ENCODE assay signal across 1 cellular context in the genomic region with DNA sequence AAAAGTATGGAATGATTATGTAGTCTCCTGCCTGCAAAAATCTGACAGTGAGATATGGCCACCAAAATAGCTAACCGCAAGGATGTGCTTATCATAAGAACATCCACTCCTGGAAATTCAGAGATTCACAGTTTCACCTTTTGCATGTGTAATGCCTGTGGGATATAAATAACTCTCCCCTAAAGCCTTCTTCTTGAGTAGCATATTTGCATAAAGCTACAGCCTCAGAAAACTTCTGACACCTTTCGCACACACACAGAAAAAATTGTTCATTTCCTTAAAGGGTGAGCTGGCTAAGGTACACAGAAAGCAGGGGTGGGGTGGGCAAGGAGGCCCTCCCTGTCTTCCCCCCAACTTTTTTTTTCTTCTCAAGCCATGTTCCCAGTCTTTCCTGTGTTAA.
TF ChIP-seq lines count a peak whose summit lies in the region.

No MANE protein-coding gene starts in this region.

TF ChIP-seq in K562, 482 proteins besides CTCF, POLR2A, EP300 and RAD21 (continued from another document and continues in another):
- TF ChIP-seq ELF4 (CRISPR knock-in tag; IDR thresholded peaks at IDR 0.05) (no peak), ARID2 (IDR thresholded peaks at IDR 0.05) (no peak), STAT5A (IDR thresholded peaks at IDR 0.05; ENCODE audit: borderline replicate concordance, low read length) (0 out of 2 replicates have a peak, but pooled peaks have one; percentile 11), TAL1 (IDR thresholded peaks at IDR 0.05) (peak; percentile 51; the same call in 1 of the 2 replicates), ESRRA (IDR thresholded peaks at IDR 0.05; ENCODE audit: borderline replicate concordance, low read depth) (peak; percentile 59; the same call in 1 of the 2 replicates), PRMT5 (CRISPR knock-in tag; IDR thresholded peaks at IDR 0.05) (no peak), TBL1XR1 (IDR thresholded peaks at IDR 0.05; ENCODE audit: low read length in 2 of 2) (peak in 1 of 2 experiments; percentile 41; a peak in 1 of 4 replicates), FOXA1 (IDR thresholded peaks at IDR 0.05; ENCODE audit: borderline replicate concordance) (no peak), CBFA2T3 (IDR thresholded peaks at IDR 0.05) (peak; percentile 80), ZFP36 (IDR thresholded peaks at IDR 0.05; ENCODE audit: low read depth, low read length, partially characterized antibody) (no peak), MCM3 (IDR thresholded peaks at IDR 0.05) (no peak), RCOR1 (IDR thresholded peaks at IDR 0.05; ENCODE audit: borderline replicate concordance in 1 of 2, low read depth in 2 of 2, low read length in 2 of 2) (peak in 1 of 2 experiments; percentile 89; a peak in 2 of 4 replicates), KAT2B (IDR thresholded peaks at IDR 0.05; ENCODE audit: low read depth, low read length) (no peak), ZNF133 (CRISPR knock-in tag; IDR thresholded peaks at IDR 0.05) (no peak), TCF3 (CRISPR knock-in tag; IDR thresholded peaks at IDR 0.05) (peak; percentile 47; the same call in 1 of the 2 replicates), FUS (optimal IDR thresholded peaks at IDR 0.05; ENCODE audit: low read depth, low read length) (no peak), PKNOX1 (IDR thresholded peaks at IDR 0.05) (peak; percentile 72), SOX6 (IDR thresholded peaks at IDR 0.05) (0 out of 2 replicates have a peak, but pooled peaks have one; percentile 13), HDAC1 (IDR thresholded peaks at IDR 0.05) (peak in 1 of 2 experiments; percentile 56; a peak in 1 of 4 replicates), NCOR1 (IDR thresholded peaks at IDR 0.05) (peak; percentile 49), MEF2D (tag; conservative IDR thresholded peaks at IDR 0.05; ENCODE audit: low read depth) (peak; percentile 86), FOSL1 (tag; conservative IDR thresholded peaks at IDR 0.05) (0 out of 2 replicates have a peak, but pooled peaks have one; percentile 25)
- TF ChIP-seq, protein P1, sequence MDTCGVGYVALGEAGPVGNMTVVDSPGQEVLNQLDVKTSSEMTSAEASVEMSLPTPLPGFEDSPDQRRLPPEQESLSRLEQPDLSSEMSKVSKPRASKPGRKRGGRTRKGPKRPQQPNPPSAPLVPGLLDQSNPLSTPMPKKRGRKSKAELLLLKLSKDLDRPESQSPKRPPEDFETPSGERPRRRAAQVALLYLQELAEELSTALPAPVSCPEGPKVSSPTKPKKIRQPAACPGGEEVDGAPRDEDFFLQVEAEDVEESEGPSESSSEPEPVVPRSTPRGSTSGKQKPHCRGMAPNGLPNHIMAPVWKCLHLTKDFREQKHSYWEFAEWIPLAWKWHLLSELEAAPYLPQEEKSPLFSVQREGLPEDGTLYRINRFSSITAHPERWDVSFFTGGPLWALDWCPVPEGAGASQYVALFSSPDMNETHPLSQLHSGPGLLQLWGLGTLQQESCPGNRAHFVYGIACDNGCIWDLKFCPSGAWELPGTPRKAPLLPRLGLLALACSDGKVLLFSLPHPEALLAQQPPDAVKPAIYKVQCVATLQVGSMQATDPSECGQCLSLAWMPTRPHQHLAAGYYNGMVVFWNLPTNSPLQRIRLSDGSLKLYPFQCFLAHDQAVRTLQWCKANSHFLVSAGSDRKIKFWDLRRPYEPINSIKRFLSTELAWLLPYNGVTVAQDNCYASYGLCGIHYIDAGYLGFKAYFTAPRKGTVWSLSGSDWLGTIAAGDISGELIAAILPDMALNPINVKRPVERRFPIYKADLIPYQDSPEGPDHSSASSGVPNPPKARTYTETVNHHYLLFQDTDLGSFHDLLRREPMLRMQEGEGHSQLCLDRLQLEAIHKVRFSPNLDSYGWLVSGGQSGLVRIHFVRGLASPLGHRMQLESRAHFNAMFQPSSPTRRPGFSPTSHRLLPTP (IDR thresholded peaks at IDR 0.05; ENCODE audit: borderline replicate concordance, extremely low read depth, insufficient read length): no peak
- TF ChIP-seq, protein P2, sequence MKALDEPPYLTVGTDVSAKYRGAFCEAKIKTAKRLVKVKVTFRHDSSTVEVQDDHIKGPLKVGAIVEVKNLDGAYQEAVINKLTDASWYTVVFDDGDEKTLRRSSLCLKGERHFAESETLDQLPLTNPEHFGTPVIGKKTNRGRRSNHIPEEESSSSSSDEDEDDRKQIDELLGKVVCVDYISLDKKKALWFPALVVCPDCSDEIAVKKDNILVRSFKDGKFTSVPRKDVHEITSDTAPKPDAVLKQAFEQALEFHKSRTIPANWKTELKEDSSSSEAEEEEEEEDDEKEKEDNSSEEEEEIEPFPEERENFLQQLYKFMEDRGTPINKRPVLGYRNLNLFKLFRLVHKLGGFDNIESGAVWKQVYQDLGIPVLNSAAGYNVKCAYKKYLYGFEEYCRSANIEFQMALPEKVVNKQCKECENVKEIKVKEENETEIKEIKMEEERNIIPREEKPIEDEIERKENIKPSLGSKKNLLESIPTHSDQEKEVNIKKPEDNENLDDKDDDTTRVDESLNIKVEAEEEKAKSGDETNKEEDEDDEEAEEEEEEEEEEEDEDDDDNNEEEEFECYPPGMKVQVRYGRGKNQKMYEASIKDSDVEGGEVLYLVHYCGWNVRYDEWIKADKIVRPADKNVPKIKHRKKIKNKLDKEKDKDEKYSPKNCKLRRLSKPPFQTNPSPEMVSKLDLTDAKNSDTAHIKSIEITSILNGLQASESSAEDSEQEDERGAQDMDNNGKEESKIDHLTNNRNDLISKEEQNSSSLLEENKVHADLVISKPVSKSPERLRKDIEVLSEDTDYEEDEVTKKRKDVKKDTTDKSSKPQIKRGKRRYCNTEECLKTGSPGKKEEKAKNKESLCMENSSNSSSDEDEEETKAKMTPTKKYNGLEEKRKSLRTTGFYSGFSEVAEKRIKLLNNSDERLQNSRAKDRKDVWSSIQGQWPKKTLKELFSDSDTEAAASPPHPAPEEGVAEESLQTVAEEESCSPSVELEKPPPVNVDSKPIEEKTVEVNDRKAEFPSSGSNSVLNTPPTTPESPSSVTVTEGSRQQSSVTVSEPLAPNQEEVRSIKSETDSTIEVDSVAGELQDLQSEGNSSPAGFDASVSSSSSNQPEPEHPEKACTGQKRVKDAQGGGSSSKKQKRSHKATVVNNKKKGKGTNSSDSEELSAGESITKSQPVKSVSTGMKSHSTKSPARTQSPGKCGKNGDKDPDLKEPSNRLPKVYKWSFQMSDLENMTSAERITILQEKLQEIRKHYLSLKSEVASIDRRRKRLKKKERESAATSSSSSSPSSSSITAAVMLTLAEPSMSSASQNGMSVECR (CRISPR knock-in tag; IDR thresholded peaks at IDR 0.05): no peak
- TF ChIP-seq, protein P3, sequence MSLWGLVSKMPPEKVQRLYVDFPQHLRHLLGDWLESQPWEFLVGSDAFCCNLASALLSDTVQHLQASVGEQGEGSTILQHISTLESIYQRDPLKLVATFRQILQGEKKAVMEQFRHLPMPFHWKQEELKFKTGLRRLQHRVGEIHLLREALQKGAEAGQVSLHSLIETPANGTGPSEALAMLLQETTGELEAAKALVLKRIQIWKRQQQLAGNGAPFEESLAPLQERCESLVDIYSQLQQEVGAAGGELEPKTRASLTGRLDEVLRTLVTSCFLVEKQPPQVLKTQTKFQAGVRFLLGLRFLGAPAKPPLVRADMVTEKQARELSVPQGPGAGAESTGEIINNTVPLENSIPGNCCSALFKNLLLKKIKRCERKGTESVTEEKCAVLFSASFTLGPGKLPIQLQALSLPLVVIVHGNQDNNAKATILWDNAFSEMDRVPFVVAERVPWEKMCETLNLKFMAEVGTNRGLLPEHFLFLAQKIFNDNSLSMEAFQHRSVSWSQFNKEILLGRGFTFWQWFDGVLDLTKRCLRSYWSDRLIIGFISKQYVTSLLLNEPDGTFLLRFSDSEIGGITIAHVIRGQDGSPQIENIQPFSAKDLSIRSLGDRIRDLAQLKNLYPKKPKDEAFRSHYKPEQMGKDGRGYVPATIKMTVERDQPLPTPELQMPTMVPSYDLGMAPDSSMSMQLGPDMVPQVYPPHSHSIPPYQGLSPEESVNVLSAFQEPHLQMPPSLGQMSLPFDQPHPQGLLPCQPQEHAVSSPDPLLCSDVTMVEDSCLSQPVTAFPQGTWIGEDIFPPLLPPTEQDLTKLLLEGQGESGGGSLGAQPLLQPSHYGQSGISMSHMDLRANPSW (CRISPR knock-in tag; IDR thresholded peaks at IDR 0.05): no peak
- TF ChIP-seq, protein P4, sequence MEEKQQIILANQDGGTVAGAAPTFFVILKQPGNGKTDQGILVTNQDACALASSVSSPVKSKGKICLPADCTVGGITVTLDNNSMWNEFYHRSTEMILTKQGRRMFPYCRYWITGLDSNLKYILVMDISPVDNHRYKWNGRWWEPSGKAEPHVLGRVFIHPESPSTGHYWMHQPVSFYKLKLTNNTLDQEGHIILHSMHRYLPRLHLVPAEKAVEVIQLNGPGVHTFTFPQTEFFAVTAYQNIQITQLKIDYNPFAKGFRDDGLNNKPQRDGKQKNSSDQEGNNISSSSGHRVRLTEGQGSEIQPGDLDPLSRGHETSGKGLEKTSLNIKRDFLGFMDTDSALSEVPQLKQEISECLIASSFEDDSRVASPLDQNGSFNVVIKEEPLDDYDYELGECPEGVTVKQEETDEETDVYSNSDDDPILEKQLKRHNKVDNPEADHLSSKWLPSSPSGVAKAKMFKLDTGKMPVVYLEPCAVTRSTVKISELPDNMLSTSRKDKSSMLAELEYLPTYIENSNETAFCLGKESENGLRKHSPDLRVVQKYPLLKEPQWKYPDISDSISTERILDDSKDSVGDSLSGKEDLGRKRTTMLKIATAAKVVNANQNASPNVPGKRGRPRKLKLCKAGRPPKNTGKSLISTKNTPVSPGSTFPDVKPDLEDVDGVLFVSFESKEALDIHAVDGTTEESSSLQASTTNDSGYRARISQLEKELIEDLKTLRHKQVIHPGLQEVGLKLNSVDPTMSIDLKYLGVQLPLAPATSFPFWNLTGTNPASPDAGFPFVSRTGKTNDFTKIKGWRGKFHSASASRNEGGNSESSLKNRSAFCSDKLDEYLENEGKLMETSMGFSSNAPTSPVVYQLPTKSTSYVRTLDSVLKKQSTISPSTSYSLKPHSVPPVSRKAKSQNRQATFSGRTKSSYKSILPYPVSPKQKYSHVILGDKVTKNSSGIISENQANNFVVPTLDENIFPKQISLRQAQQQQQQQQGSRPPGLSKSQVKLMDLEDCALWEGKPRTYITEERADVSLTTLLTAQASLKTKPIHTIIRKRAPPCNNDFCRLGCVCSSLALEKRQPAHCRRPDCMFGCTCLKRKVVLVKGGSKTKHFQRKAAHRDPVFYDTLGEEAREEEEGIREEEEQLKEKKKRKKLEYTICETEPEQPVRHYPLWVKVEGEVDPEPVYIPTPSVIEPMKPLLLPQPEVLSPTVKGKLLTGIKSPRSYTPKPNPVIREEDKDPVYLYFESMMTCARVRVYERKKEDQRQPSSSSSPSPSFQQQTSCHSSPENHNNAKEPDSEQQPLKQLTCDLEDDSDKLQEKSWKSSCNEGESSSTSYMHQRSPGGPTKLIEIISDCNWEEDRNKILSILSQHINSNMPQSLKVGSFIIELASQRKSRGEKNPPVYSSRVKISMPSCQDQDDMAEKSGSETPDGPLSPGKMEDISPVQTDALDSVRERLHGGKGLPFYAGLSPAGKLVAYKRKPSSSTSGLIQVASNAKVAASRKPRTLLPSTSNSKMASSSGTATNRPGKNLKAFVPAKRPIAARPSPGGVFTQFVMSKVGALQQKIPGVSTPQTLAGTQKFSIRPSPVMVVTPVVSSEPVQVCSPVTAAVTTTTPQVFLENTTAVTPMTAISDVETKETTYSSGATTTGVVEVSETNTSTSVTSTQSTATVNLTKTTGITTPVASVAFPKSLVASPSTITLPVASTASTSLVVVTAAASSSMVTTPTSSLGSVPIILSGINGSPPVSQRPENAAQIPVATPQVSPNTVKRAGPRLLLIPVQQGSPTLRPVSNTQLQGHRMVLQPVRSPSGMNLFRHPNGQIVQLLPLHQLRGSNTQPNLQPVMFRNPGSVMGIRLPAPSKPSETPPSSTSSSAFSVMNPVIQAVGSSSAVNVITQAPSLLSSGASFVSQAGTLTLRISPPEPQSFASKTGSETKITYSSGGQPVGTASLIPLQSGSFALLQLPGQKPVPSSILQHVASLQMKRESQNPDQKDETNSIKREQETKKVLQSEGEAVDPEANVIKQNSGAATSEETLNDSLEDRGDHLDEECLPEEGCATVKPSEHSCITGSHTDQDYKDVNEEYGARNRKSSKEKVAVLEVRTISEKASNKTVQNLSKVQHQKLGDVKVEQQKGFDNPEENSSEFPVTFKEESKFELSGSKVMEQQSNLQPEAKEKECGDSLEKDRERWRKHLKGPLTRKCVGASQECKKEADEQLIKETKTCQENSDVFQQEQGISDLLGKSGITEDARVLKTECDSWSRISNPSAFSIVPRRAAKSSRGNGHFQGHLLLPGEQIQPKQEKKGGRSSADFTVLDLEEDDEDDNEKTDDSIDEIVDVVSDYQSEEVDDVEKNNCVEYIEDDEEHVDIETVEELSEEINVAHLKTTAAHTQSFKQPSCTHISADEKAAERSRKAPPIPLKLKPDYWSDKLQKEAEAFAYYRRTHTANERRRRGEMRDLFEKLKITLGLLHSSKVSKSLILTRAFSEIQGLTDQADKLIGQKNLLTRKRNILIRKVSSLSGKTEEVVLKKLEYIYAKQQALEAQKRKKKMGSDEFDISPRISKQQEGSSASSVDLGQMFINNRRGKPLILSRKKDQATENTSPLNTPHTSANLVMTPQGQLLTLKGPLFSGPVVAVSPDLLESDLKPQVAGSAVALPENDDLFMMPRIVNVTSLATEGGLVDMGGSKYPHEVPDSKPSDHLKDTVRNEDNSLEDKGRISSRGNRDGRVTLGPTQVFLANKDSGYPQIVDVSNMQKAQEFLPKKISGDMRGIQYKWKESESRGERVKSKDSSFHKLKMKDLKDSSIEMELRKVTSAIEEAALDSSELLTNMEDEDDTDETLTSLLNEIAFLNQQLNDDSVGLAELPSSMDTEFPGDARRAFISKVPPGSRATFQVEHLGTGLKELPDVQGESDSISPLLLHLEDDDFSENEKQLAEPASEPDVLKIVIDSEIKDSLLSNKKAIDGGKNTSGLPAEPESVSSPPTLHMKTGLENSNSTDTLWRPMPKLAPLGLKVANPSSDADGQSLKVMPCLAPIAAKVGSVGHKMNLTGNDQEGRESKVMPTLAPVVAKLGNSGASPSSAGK (IDR thresholded peaks at IDR 0.05): no peak
